14 cellular contexts compared by ENCODE assay signal in the genomic region with DNA sequence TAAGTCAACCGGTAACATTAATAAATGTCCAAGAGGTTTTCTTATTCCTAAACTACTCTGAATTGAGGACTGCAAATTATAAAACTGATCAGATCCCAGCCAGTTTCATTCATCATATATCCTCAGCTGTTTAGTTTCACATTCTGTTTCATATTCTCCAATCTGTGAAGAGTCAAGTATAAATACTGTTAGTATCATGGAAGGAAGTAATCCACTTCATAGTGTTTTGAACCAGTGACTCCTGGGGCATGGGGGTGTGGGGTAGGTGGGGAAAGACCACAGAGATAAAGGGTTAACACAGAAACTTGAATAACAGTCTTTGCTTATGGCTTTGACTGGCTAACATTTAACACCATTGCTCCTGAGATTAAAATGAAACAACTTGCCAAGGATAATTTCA.
DNase-seq lines count a peak whose midpoint lies in the region; ATAC-seq and TF ChIP-seq lines count a peak whose summit lies in the region.
"Had no signal": no experiment of that assay in that cellular context is flagged by ENCODE, and none has a peak within 500 bp of the region (broad histone marks: within the 10 kb centered on the region; RNA-seq: fewer than 3 reads in every experiment).

No MANE protein-coding gene starts in this region.

- H3K27ac Mint-ChIP-seq in activated T-cell treated with anti-CD3 and anti-CD28 coated beads, Interleukin-2, amount 50 U/mL, for 24 hours, result peak overlapping the region; percentile 98
- peak overlapping the region; percentile 99 for H3K27ac Mint-ChIP-seq in activated CD8-positive, alpha-beta T cell treated with anti-CD3 and anti-CD28 coated beads for 36 hours
- H3K27ac Mint-ChIP-seq in glutamatergic neuron (ENCODE audit: unreplicated experiment), result peak overlapping the region; percentile 68
- H3K27ac Mint-ChIP-seq in stimulated activated naive B cell treated with anti-CD40 and anti-IgM and Interleukin-4, amounts not matched to agents 10 μg/mL and 1 μg/mL and 100 μg/mL, for 72 hours, result peak overlapping the region; percentile 96

- H3K9me3 Mint-ChIP-seq in activated T-cell treated with anti-CD3 and anti-CD28 coated beads, Interleukin-2, amount 50 U/mL, for 24 hours, result no peaks in the 10 kb centered on the region
- no peaks in the 10 kb centered on the region for H3K9me3 Mint-ChIP-seq in activated CD8-positive, alpha-beta T cell treated with anti-CD3 and anti-CD28 coated beads for 36 hours
- peaks cover 6% of the 10 kb centered on the region for H3K9me3 Mint-ChIP-seq in glutamatergic neuron (ENCODE audit: unreplicated experiment)
- H3K9me3 Mint-ChIP-seq in stimulated activated naive B cell treated with anti-CD40 and anti-IgM and Interleukin-4, amounts not matched to agents 10 μg/mL and 1 μg/mL and 100 μg/mL, for 72 hours, result no peaks in the 10 kb centered on the region

- peaks cover 100% of the 10 kb centered on the region for H3K4me1 Mint-ChIP-seq in activated T-cell treated with anti-CD3 and anti-CD28 coated beads, Interleukin-2, amount 50 U/mL, for 24 hours (ENCODE audit: low read depth)
- H3K4me1 Mint-ChIP-seq in activated CD8-positive, alpha-beta T cell treated with anti-CD3 and anti-CD28 coated beads for 36 hours (ENCODE audit: low read depth), result peaks cover 97% of the 10 kb centered on the region
- H3K4me1 Mint-ChIP-seq in glutamatergic neuron (ENCODE audit: low read depth, unreplicated experiment), result peaks cover 66% of the 10 kb centered on the region
- peaks cover 53 to 86% of the 10 kb centered on the region in 2 donors for H3K4me1 Mint-ChIP-seq in stimulated activated naive B cell treated with anti-CD40 and anti-IgM and Interleukin-4, amounts not matched to agents 10 μg/mL and 1 μg/mL and 100 μg/mL, for 72 hours

- H3K4me3 Mint-ChIP-seq in activated T-cell treated with anti-CD3 and anti-CD28 coated beads, Interleukin-2, amount 50 U/mL, for 24 hours, result peak overlapping the region; percentile 74
- peak overlapping the region; percentile 57 for H3K4me3 Mint-ChIP-seq in activated CD8-positive, alpha-beta T cell treated with anti-CD3 and anti-CD28 coated beads for 36 hours
- H3K4me3 Mint-ChIP-seq in glutamatergic neuron (ENCODE audit: unreplicated experiment), result no peak overlapping the region
- peak overlapping the region; percentile 6 to 25 for H3K4me3 Mint-ChIP-seq in stimulated activated naive B cell treated with anti-CD40 and anti-IgM and Interleukin-4, amounts not matched to agents 10 μg/mL and 1 μg/mL and 100 μg/mL, for 72 hours

- no peak for DNase-seq in activated T-cell treated with anti-CD3 and anti-CD28 coated beads, Interleukin-2, amount 50 U/mL, for 24 hours
- no peak for DNase-seq in activated T-cell treated with anti-CD3 and anti-CD28 coated beads, Interleukin-2, amount 50 U/mL, for 1 hour
- DNase-seq in activated CD8-positive, alpha-beta T cell treated with anti-CD3 and anti-CD28 coated beads for 36 hours, result peak; percentile 78
- DNase-seq in glutamatergic neuron (no peak), NCI-H146 (lab: John Stamatoyannopoulos, UW) (no peak), AG08396 (ENCODE audit: low spot score) (no peak), occipital lobe (lab: John Stamatoyannopoulos, UW) (no peak)
- no peak for DNase-seq in stimulated activated naive B cell treated with anti-CD40 and anti-IgM and Interleukin-4, amounts not matched to agents 10 μg/mL and 1 μg/mL and 100 μg/mL, for 72 hours
- DNase-seq: ACHN; activated CD4-positive, CD25-positive, alpha-beta regulatory T cell; EL; NCI-H2171 treated with DMSO at 0.1 percent for 48 hours; uterus had no signal

- ATAC-seq in activated CD8-positive, alpha-beta T cell treated with anti-CD3 and anti-CD28 coated beads for 36 hours, result peak; percentile 21
- ATAC-seq in stimulated activated naive B cell treated with anti-CD40 and anti-IgM and Interleukin-4, amounts not matched to agents 10 μg/mL and 1 μg/mL and 100 μg/mL, for 72 hours (replicated peaks), result no peak
- ATAC-seq: K562 had no signal

- H3K36me3 Mint-ChIP-seq in activated T-cell treated with anti-CD3 and anti-CD28 coated beads, Interleukin-2, amount 50 U/mL, for 24 hours (ENCODE audit: low read depth), result peaks cover 88% of the 10 kb centered on the region
- peaks cover 72% of the 10 kb centered on the region for H3K36me3 Mint-ChIP-seq in activated CD8-positive, alpha-beta T cell treated with anti-CD3 and anti-CD28 coated beads for 36 hours (ENCODE audit: low read depth)
- H3K36me3 Mint-ChIP-seq in glutamatergic neuron (ENCODE audit: unreplicated experiment), result no peaks in the 10 kb centered on the region
- H3K36me3 Mint-ChIP-seq in stimulated activated naive B cell treated with anti-CD40 and anti-IgM and Interleukin-4, amounts not matched to agents 10 μg/mL and 1 μg/mL and 100 μg/mL, for 72 hours, result peaks cover 37 to 38% of the 10 kb centered on the region in 2 donors

- CTCF ChIA-PET in activated CD8-positive, alpha-beta T cell treated with anti-CD3 and anti-CD28 coated beads for 36 hours (lab: Charles Lee), result interaction anchor here (0.9 to 5.1 kb wide), 12 partner anchors 15 to 240 kb away, joined by 3 to 39 read pairs (median 4); no protein-coding TSS in a partner anchor

- TF ChIP-seq CTCF in activated CD8-positive, alpha-beta T cell treated with anti-CD3 and anti-CD28 coated beads for 36 hours (IDR thresholded peaks at IDR 0.05), result no peak
- no peak for TF ChIP-seq CTCF in glutamatergic neuron (IDR thresholded peaks at IDR 0.05; ENCODE audit: partially characterized antibody, unreplicated experiment)

- POLR2A ChIA-PET in activated CD8-positive, alpha-beta T cell treated with anti-CD3 and anti-CD28 coated beads for 36 hours (lab: Charles Lee), result interaction anchor here (0.7 to 4.9 kb wide), 16 partner anchors 9 to 319 kb away, joined by 3 to 64 read pairs (median 11); no protein-coding TSS in a partner anchor

- no peaks in the 10 kb centered on the region for H3K27me3 Mint-ChIP-seq in activated T-cell treated with anti-CD3 and anti-CD28 coated beads, Interleukin-2, amount 50 U/mL, for 24 hours
- no peaks in the 10 kb centered on the region for H3K27me3 Mint-ChIP-seq in activated CD8-positive, alpha-beta T cell treated with anti-CD3 and anti-CD28 coated beads for 36 hours
- peaks cover 3% of the 10 kb centered on the region for H3K27me3 Mint-ChIP-seq in glutamatergic neuron (ENCODE audit: unreplicated experiment)
- H3K27me3 Mint-ChIP-seq in stimulated activated naive B cell treated with anti-CD40 and anti-IgM and Interleukin-4, amounts not matched to agents 10 μg/mL and 1 μg/mL and 100 μg/mL, for 72 hours, result no peaks in the 10 kb centered on the region

- intact Hi-C loops in activated CD8-positive, alpha-beta T cell treated with anti-CD3 and anti-CD28 coated beads for 36 hours (cut with micrococcal nuclease), result loop anchor here (5.0 kb wide), 1 partner anchor 189 kb away; no protein-coding TSS in a partner anchor
